Comparison of ENCODE assay signal across 8 cellular contexts in the genomic region with DNA sequence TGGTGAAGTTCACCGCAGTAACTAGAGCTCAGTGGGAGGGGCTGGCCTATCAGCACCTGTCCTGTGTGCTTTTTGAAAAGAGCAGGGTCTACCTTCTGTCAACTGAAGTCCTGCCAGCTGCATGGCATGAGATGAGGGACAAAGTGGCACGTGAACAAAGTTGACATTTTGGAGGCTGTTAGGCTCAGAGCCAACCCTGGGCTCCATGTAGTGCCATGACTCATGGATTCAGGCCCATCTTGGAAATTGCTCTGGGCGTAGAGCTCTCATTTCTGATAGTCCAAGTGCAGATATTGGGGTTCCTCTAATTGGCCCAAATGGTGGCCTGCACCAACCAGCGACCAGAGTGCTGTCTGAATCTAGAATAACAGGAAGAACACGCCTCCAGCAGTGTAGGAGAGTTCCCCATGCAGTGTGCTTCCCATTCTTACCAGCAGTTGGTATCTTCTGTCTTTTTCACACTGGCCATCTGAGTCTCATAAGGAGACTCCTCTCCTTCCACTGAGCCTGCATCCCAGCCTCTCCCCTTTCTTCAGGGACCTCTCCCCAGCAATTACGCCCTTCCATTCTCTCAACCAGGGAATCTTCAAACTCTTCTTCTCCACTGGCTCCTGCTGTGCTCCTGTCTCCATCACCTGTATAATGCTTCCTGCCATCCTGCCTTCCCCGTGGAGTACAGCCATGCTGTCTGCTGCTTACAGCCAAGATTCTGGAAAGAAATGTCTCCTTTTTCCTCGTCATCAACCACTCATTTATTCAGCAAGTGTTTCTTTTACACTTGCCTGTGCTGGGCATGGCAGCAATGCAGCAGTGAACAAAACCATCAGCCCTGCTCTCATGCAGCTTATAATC. TPM values are rescaled to one million over a fixed set of nuclear protein-coding genes. Genes with fewer than 3 reads are reported as not detected.
DNase-seq lines count a peak whose midpoint lies in the region; ATAC-seq, FAIRE-seq and TF ChIP-seq lines count a peak whose summit lies in the region.

No MANE protein-coding gene starts in this region.

- H3K9me3 ChIP-seq in neuronal stem cell (replicated peaks in 1 of 2; ENCODE audit: control insufficient read depth in 2 of 2, insufficient read depth in 1 of 2, low read depth in 1 of 2, low read length in 2 of 2) = no peaks in the 10 kb centered on the region

- H3K18ac ChIP-seq in neuronal stem cell (ENCODE audit: low read length) = peak overlapping the region; percentile 22

- H2AK5ac ChIP-seq in neuronal stem cell (ENCODE audit: low read depth, low read length) = no peak overlapping the region

- WGBS in neuronal stem cell (ENCODE audit: extremely low coverage in 2 of 2, insufficient read length in 2 of 2, insufficient replicate concordance in 1 of 2), 2 donors = no CpG with 5 or more reads among the region's 8 CpGs

- H3K9ac ChIP-seq in neuronal stem cell (ENCODE audit: low read depth, low read length, poor library complexity) = no peak overlapping the region

- H4K8ac ChIP-seq in neuronal stem cell (ENCODE audit: low read depth, low read length) = no peak overlapping the region

- H3K79me1 ChIP-seq in neuronal stem cell (ENCODE audit: low read depth, low read length) = no peaks in the 10 kb centered on the region

- H2BK120ac ChIP-seq in neuronal stem cell (ENCODE audit: low read depth, low read length) = no peak overlapping the region

- H2BK15ac ChIP-seq in neuronal stem cell (ENCODE audit: low read length) = no peak overlapping the region

- H3K36me3 ChIP-seq in brain microvascular endothelial cell (replicated peaks) (no peaks in the 10 kb centered on the region), neuronal stem cell (replicated peaks in 1 of 2; ENCODE audit: control insufficient read depth in 2 of 2, insufficient read depth in 2 of 2, low read length in 2 of 2) (no peaks in the 10 kb centered on the region)

- no peak overlapping the region for H2AFZ ChIP-seq in neuronal stem cell (ENCODE audit: low read length)

- peaks cover 2 to 15% of the 10 kb centered on the region in 2 donors for H3K4me1 ChIP-seq in neuronal stem cell (ENCODE audit: control insufficient read depth in 2 of 2, insufficient read depth in 1 of 2, low read depth in 1 of 2, low read length in 2 of 2)

- FAIRE-seq in GM18507 (lab: Jason Lieb, UNC) (peak; percentile 46), frontal cortex (lab: Jason Lieb, UNC) (no peak)

- in situ Hi-C loops in brain microvascular endothelial cell (cut with HindIII; ENCODE audit: low pct_ligation_motif_present, low sequenced_read_pairs) = no loop called here

- H3K4me2 ChIP-seq in neuronal stem cell (ENCODE audit: insufficient read depth, low read length, poor library complexity, severe bottlenecking) = no peak overlapping the region

- H3K27me3 ChIP-seq in brain microvascular endothelial cell (replicated peaks) (no peaks in the 10 kb centered on the region), neuronal stem cell (ENCODE audit: control insufficient read depth in 3 of 3, insufficient read depth in 3 of 3, low read depth in 1 of 3, low read length in 3 of 3) (no peaks in the 10 kb centered on the region)

- no peak overlapping the region for H3K4me3 ChIP-seq in brain microvascular endothelial cell (ENCODE audit: low read depth, low read length)
- H3K4me3 ChIP-seq in neuronal stem cell (ENCODE audit: low read length in 2 of 2) = no peak overlapping the region

- H4K91ac ChIP-seq in neuronal stem cell (ENCODE audit: low read depth, low read length, poor library complexity) = no peak overlapping the region

- H3K23ac ChIP-seq in neuronal stem cell (ENCODE audit: low read depth, low read length, poor library complexity) = no peak overlapping the region

- no peak overlapping the region for H3K4ac ChIP-seq in neuronal stem cell (ENCODE audit: low read length)

- TF ChIP-seq CTCF in brain microvascular endothelial cell (IDR thresholded peaks at IDR 0.05; ENCODE audit: low read depth, low read length, missing control alignments) = peak; percentile 51

- DNase-seq in GM18507 (ENCODE audit: extremely low spot score, insufficient read length, low read depth) = no peak
- DNase-seq in NCI-H2107 (lab: John Stamatoyannopoulos, UW) = peak; percentile 42
- DNase-seq in brain microvascular endothelial cell = no peak
- no peak for DNase-seq in neuronal stem cell (ENCODE audit: low spot score)
- DNase-seq in frontal cortex (ENCODE audit: low spot score in 2 of 2) = no peak
- no peak for DNase-seq in NCI-H2196 treated with DMSO at 0.1 percent for 48 hours (lab: John Stamatoyannopoulos, UW; ENCODE audit: unreplicated experiment)
- DNase-seq in NCI-H524 treated with DMSO at 0.1 percent for 48 hours (lab: John Stamatoyannopoulos, UW) = no peak

- H3K27ac ChIP-seq in brain microvascular endothelial cell = peak overlapping the region; percentile 88
- H3K27ac ChIP-seq in neuronal stem cell (replicated peaks; ENCODE audit: low read length) = no peak overlapping the region

- no peak overlapping the region for H2BK5ac ChIP-seq in neuronal stem cell (ENCODE audit: low read length)

- peak overlapping the region; percentile 11 for H3K14ac ChIP-seq in neuronal stem cell (ENCODE audit: low read length)

- H2BK12ac ChIP-seq in neuronal stem cell (ENCODE audit: low read length) = no peak overlapping the region

- ATAC-seq in HG02763 (IDR thresholded peaks at IDR 0.05; ENCODE audit: unreplicated experiment) = no peak

RNA-seq across cellular contexts. Expression of a gene that starts 30.4 kb away (rescaled TPM):
- polyA plus RNA-seq in neuronal stem cell (2013, experiment 1 of 2) = 1.4 TPM
- polyA plus RNA-seq in neuronal stem cell (2013, experiment 2 of 2) = 1.5 TPM
- total RNA-seq in frontal cortex = 1.2 TPM
